In genomic region chr1:201535778-201536245, GRCh38 we compare ENCODE assay signal across 14 cellular contexts. TPM values are rescaled to one million over a fixed set of nuclear protein-coding genes. Genes with fewer than 3 reads are reported as not detected.
DNase-seq lines count a peak whose midpoint lies in the region; TF ChIP-seq lines count a peak whose summit lies in the region.
"Had no signal": no experiment of that assay in that cellular context is flagged by ENCODE, and none has a peak within 500 bp of the region (broad histone marks: within the 10 kb centered on the region; RNA-seq: fewer than 3 reads in every experiment).

No MANE protein-coding gene starts in this region.

- no peak for TF ChIP-seq CTCF in neural crest cell (conservative IDR thresholded peaks at IDR 0.05)
- TF ChIP-seq CTCF in uterus (IDR thresholded peaks at IDR 0.05), result no peak

- H3K4me1 ChIP-seq in esophagus (ENCODE audit: control insufficient read depth in 2 of 2, insufficient read depth in 2 of 2, low read length in 1 of 2) (peaks cover 8 to 21% of the 10 kb centered on the region in 2 donors), uterus (peaks cover 0 to 5% of the 10 kb centered on the region in 2 donors)

- no peak overlapping the region for H3K27ac Mint-ChIP-seq in neural crest cell (ENCODE audit: unreplicated experiment)
- H3K27ac Mint-ChIP-seq in activated CD4-positive, alpha-beta memory T cell treated with anti-CD3 and anti-CD28 coated beads, Interleukin-2, amount 10 ng/mL, durations not matched to agents 7 days and 5 days, result no peak overlapping the region
- H3K27ac Mint-ChIP-seq: immature natural killer cell, natural killer cell had no signal

- H3K9me3 Mint-ChIP-seq in neural crest cell, result no peaks in the 10 kb centered on the region
- H3K9me3 Mint-ChIP-seq in activated CD4-positive, alpha-beta memory T cell treated with anti-CD3 and anti-CD28 coated beads, Interleukin-2, amount 10 ng/mL, durations not matched to agents 7 days and 5 days, result no peaks in the 10 kb centered on the region
- H3K9me3 Mint-ChIP-seq: immature natural killer cell, natural killer cell had no signal

- peak overlapping the region; percentile 58 to 74 for H3K27ac ChIP-seq in esophagus (ENCODE audit: low read depth in 2 of 2, low read length in 1 of 2)
- H3K27ac ChIP-seq in uterus, result peak overlapping the region; percentile 84 to 87
- H3K27ac ChIP-seq: epithelial cell of prostate had no signal

- H3K9me3 ChIP-seq in esophagus (ENCODE audit: control insufficient read depth in 2 of 2, insufficient read depth in 1 of 2, low read depth in 1 of 2, low read length in 1 of 2) (no peaks in the 10 kb centered on the region), uterus (no peaks in the 10 kb centered on the region)

- intact Hi-C loops in uterus (cut with DNase I; ENCODE audit: low total_unique reads), result no loop called here

- DNase-seq in NOMO-1 treated with DMSO at 0.1 percent for 48 hours (lab: John Stamatoyannopoulos, UW; ENCODE audit: unreplicated experiment), result peak; percentile 44
- DNase-seq in NOMO-1 (lab: John Stamatoyannopoulos, UW; ENCODE audit: unreplicated experiment in 2 of 2), result no peak
- DNase-seq in neural crest cell (ENCODE audit: low read depth, low spot score), result no peak
- DNase-seq in uterus, result peak in 1 of 2 donors; percentile 61
- DNase-seq in glomerular visceral epithelial cell (ENCODE audit: extremely low spot score), result no peak
- DNase-seq in activated CD4-positive, alpha-beta memory T cell treated with anti-CD3 and anti-CD28 coated beads, Interleukin-2, amount 10 ng/mL, durations not matched to agents 7 days and 5 days, result no peak
- no peak for DNase-seq in stimulated activated CD4-positive, alpha-beta T cell treated with anti-CD3 and anti-CD28 coated beads, Interleukin-1b, Interleukin-23, amount 100 ng/mL, for 48 hours
- DNase-seq: 8988T, immature natural killer cell, natural killer cell, NCI-H748 treated with DMSO at 0.1 percent for 48 hours had no signal

- TF ChIP-seq POLR2A in uterus (IDR thresholded peaks at IDR 0.05), result no peak

- POLR2A ChIA-PET in activated CD4-positive, alpha-beta memory T cell treated with anti-CD3 and anti-CD28 coated beads, Interleukin-2, amount 10 ng/mL, durations not matched to agents 7 days and 5 days (lab: Charles Lee), result interaction anchor here (0.9 kb wide), 1 partner anchor 12 kb away, joined by 3 read pairs; no protein-coding TSS in a partner anchor

- H3K27me3 Mint-ChIP-seq in neural crest cell (ENCODE audit: low read depth), result peaks cover 80% of the 10 kb centered on the region
- H3K27me3 Mint-ChIP-seq in activated CD4-positive, alpha-beta memory T cell treated with anti-CD3 and anti-CD28 coated beads, Interleukin-2, amount 10 ng/mL, durations not matched to agents 7 days and 5 days, result peaks cover 45% of the 10 kb centered on the region

- H3K4me3 ChIP-seq in esophagus (ENCODE audit: low read depth in 1 of 2, low read length in 2 of 2), result no peak overlapping the region
- H3K4me3 ChIP-seq in uterus, result no peak overlapping the region

- 77 to 78% methylated on average over 6 of the region's 6 CpGs for WGBS in esophagus, 2 donors

- H3K27me3 ChIP-seq in esophagus (ENCODE audit: control insufficient read depth in 1 of 2, insufficient read depth in 2 of 2, low read length in 2 of 2) (no peaks in the 10 kb centered on the region), uterus (no peaks in the 10 kb centered on the region)

- H3K4me1 Mint-ChIP-seq in neural crest cell, result peaks cover 35% of the 10 kb centered on the region
- peaks cover 17% of the 10 kb centered on the region for H3K4me1 Mint-ChIP-seq in activated CD4-positive, alpha-beta memory T cell treated with anti-CD3 and anti-CD28 coated beads, Interleukin-2, amount 10 ng/mL, durations not matched to agents 7 days and 5 days

- CTCF ChIA-PET in activated CD4-positive, alpha-beta memory T cell treated with anti-CD3 and anti-CD28 coated beads, Interleukin-2, amount 10 ng/mL, durations not matched to agents 7 days and 5 days (lab: Charles Lee), result interaction anchor here (1.2 to 1.4 kb wide), 2 partner anchors 23 kb away, joined by 3 to 6 read pairs; no protein-coding TSS in a partner anchor

- peak overlapping the region; percentile 38 for H3K4me3 Mint-ChIP-seq in neural crest cell
- H3K4me3 Mint-ChIP-seq in activated CD4-positive, alpha-beta memory T cell treated with anti-CD3 and anti-CD28 coated beads, Interleukin-2, amount 10 ng/mL, durations not matched to agents 7 days and 5 days, result no peak overlapping the region
- H3K4me3 Mint-ChIP-seq: immature natural killer cell, natural killer cell had no signal

- no peaks in the 10 kb centered on the region for H3K36me3 Mint-ChIP-seq in neural crest cell (ENCODE audit: low read depth)
- peaks cover 5% of the 10 kb centered on the region for H3K36me3 Mint-ChIP-seq in activated CD4-positive, alpha-beta memory T cell treated with anti-CD3 and anti-CD28 coated beads, Interleukin-2, amount 10 ng/mL, durations not matched to agents 7 days and 5 days (ENCODE audit: low read depth)
- H3K36me3 Mint-ChIP-seq: brain, natural killer cell had no signal

- H3K36me3 ChIP-seq in esophagus (ENCODE audit: control insufficient read depth in 2 of 2, insufficient read depth in 2 of 2, low read length in 1 of 2) (no peaks in the 10 kb centered on the region), uterus (no peaks in the 10 kb centered on the region)

RNA-seq across cellular contexts. Expression of gene NAV1, which starts 3.1 kb away (rescaled TPM):
- 1 to 10 TPM; 3.9 to 4.6 TPM for polyA plus RNA-seq in esophagus
- total RNA-seq in neural crest cell (44.1 and 47.3 TPM in 2 replicates), uterus (10 to 100 TPM; 25.1 to 86.1 (median 58.5) TPM)
- 1 to 10 TPM; 2.8 to 3.0 TPM for total RNA-seq in activated CD4-positive, alpha-beta memory T cell treated with anti-CD3 and anti-CD28 coated beads, Interleukin-2, amount 10 ng/mL, durations not matched to agents 7 days and 5 days

RNA-seq across cellular contexts. Expression of gene CSRP1, which starts 28.9 kb away (rescaled TPM):
- 100 to 1,000 TPM; 174 to 333 TPM for polyA plus RNA-seq in esophagus
- 0.41 and 1.5 TPM in 2 replicates for total RNA-seq in neural crest cell
- total RNA-seq in uterus, result 1,000 to 10,000 TPM in 3 of 4 donors, 100 to 1,000 TPM in 1; 913 to 2,516 (median 1,349) TPM
- 10 to 100 TPM; 77.1 to 77.8 TPM for total RNA-seq in activated CD4-positive, alpha-beta memory T cell treated with anti-CD3 and anti-CD28 coated beads, Interleukin-2, amount 10 ng/mL, durations not matched to agents 7 days and 5 days

Comparison
In these comparisons a context has a peak if more than half of its experiments do, and no peak if none do; other contexts are left out.
1. RNA of gene NAV1, which starts 3.1 kb away (total RNA-seq): 25.1 to 86.1 TPM in uterus and 44.1 to 47.3 TPM in neural crest cell; 2.8 to 3.0 TPM in activated CD4-positive, alpha-beta memory T cell treated with anti-CD3 and anti-CD28 coated beads, Interleukin-2, amount 10 ng/mL, durations not matched to agents 7 days and 5 days; every median in the first group is over 4 times any median in the second.
2. RNA of gene CSRP1, which starts 28.9 kb away (total RNA-seq): 913 to 2,516 TPM in uterus and 77.1 to 77.8 TPM in activated CD4-positive, alpha-beta memory T cell treated with anti-CD3 and anti-CD28 coated beads, Interleukin-2, amount 10 ng/mL, durations not matched to agents 7 days and 5 days; 0.41 to 1.5 TPM in neural crest cell; every median in the first group is over 10 times any median in the second.